ENCODE assay signal across 29 cellular contexts in the genomic region with DNA sequence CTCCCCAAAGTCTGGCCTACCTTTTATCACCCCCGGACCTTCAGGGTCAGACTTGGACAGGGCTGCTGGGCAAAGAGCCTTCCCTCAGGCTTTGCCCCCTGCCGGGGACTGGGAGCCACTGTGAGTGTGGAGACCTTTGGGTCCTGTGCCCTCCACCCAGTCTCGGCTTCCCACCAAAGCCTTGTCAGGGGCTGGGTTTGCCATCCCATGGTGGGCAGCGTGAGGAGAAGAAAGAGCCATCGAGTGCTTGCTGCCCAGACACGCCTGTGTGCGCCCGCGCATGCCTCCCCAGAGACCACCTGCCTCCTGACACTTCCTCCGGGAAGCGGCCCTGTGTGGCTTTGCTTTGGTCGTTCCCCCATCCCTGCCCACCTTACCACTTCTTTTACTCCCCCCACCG. TPM values are rescaled to one million over a fixed set of nuclear protein-coding genes. Genes with fewer than 3 reads are reported as not detected.
DNase-seq lines count a peak whose midpoint lies in the region; ATAC-seq and TF ChIP-seq lines count a peak whose summit lies in the region.
"Had no signal": no experiment of that assay in that cellular context is flagged by ENCODE, and none has a peak within 500 bp of the region (broad histone marks: within the 10 kb centered on the region; RNA-seq: fewer than 3 reads in every experiment).

No MANE protein-coding gene starts in this region.

- no peak for ATAC-seq in natural killer cell
- ATAC-seq: activated T-cell treated with anti-CD3 and anti-CD28 coated beads, Interleukin-2, amount 50 U/mL, for 72 hours; foreskin keratinocyte; GM12878; stimulated activated memory B cell treated with anti-CD40 and anti-IgM and Interleukin-4, amounts not matched to agents 10 μg/mL and 1 μg/mL and 100 μg/mL, for 72 hours; WTC11 had no signal

- H3K4me1 ChIP-seq in breast epithelium (peaks cover 0 to 6% of the 10 kb centered on the region in 2 donors), suprapubic skin (peaks cover 24% of the 10 kb centered on the region)
- H3K4me1 ChIP-seq: foreskin keratinocyte had no signal

- BruUV-seq in MCF 10A (replicated peaks; lab: Mats Ljungman, UMichigan), result no TSS peak

- H3K27ac ChIP-seq in breast epithelium (peak overlapping the region; percentile 85 to 87), suprapubic skin (peak overlapping the region; percentile 38)
- H3K27ac ChIP-seq: 22Rv1, colonic mucosa, foreskin keratinocyte, SJCRH30 had no signal

- no peaks in the 10 kb centered on the region for H3K27me3 ChIP-seq in breast epithelium
- no peaks in the 10 kb centered on the region for H3K27me3 ChIP-seq in suprapubic skin
- H3K27me3 ChIP-seq: adrenal gland, colonic mucosa, foreskin keratinocyte, SJCRH30 had no signal

- H3K9me3 ChIP-seq in breast epithelium (no peaks in the 10 kb centered on the region), suprapubic skin (no peaks in the 10 kb centered on the region)
- H3K9me3 ChIP-seq: adrenal gland, colonic mucosa, SJCRH30 had no signal

- DNase-seq in breast epithelium (ENCODE audit: low spot score in 2 of 2), result no peak
- DNase-seq in MCF 10A (ENCODE audit: unreplicated experiment), result no peak
- DNase-seq in epithelial cell of esophagus (ENCODE audit: low read depth), result no peak
- no peak for DNase-seq in nephron progenitor cell
- no peak for DNase-seq in suprapubic skin (ENCODE audit: low spot score in 2 of 2)
- DNase-seq in natural killer cell, result no peak
- no peak for DNase-seq in amniotic stem cell (lab: John Stamatoyannopoulos, UW)
- no peak for DNase-seq in activated effector memory CD4-positive, alpha-beta T cell treated with Interleukin-2 at 50 U/mL for 16 hours
- DNase-seq: activated naive CD4-positive, alpha-beta T cell treated with anti-CD3 and anti-CD28 coated beads for 36 hours; activated T-cell treated with anti-CD3 and anti-CD28 coated beads, Interleukin-2, amount 50 U/mL, for 72 hours; CD4-positive, alpha-beta T cell; colonic mucosa; DMS 273 treated with DMSO at 0.1 percent for 48 hours; effector memory CD4-positive, alpha-beta T cell; EL; foreskin keratinocyte; hippocampal formation; mesenchymal stem cell; NCI-H1092; NCI-H187; NCI-H524 treated with DMSO at 0.1 percent for 48 hours; occipital lobe; SJCRH30; stimulated activated CD4-positive, alpha-beta T cell treated with anti-CD3 and anti-CD28 coated beads, Interleukin-4, amount 100 ng/mL, for 24 hours had no signal

- H3K4me3 ChIP-seq in breast epithelium (no peak overlapping the region), epithelial cell of esophagus (ENCODE audit: low read length) (no peak overlapping the region), suprapubic skin (no peak overlapping the region)
- H3K4me3 ChIP-seq: adrenal gland, colonic mucosa, GM12878, SJCRH30 had no signal

- POLR2A ChIA-PET in MCF 10A (lab: Yijun Ruan, JAX), result no interaction called here

- TF ChIP-seq POLR2A in breast epithelium (IDR thresholded peaks at IDR 0.05) (no peak), suprapubic skin (IDR thresholded peaks at IDR 0.05) (no peak)

- no peaks in the 10 kb centered on the region for H3K9me3 Mint-ChIP-seq in MCF 10A (ENCODE audit: unreplicated experiment)
- H3K9me3 Mint-ChIP-seq in nephron progenitor cell, result no peaks in the 10 kb centered on the region
- H3K9me3 Mint-ChIP-seq in natural killer cell, result no peaks in the 10 kb centered on the region
- H3K9me3 Mint-ChIP-seq: activated naive CD4-positive, alpha-beta T cell treated with anti-CD3 and anti-CD28 coated beads for 36 hours; activated T-cell treated with anti-CD3 and anti-CD28 coated beads, Interleukin-2, amount 50 U/mL, for 72 hours; CD4-positive, alpha-beta T cell; stimulated activated memory B cell treated with anti-CD40 and anti-IgM and Interleukin-4, amounts not matched to agents 10 μg/mL and 1 μg/mL and 100 μg/mL, for 72 hours; WTC11 had no signal

- 92% methylated on average over 13 of the region's 13 CpGs for WGBS in suprapubic skin

- intact Hi-C loops in breast epithelium (cut with DNase I; ENCODE audit: low total_unique reads), result no loop called here
- intact Hi-C loops in MCF 10A (cut with micrococcal nuclease), result no loop called here
- intact Hi-C loops in natural killer cell (cut with micrococcal nuclease), result no loop called here

- no peak overlapping the region for H3K4me3 Mint-ChIP-seq in MCF 10A (ENCODE audit: unreplicated experiment)
- H3K4me3 Mint-ChIP-seq in nephron progenitor cell, result no peak overlapping the region
- no peak overlapping the region for H3K4me3 Mint-ChIP-seq in natural killer cell
- H3K4me3 Mint-ChIP-seq: activated naive CD4-positive, alpha-beta T cell treated with anti-CD3 and anti-CD28 coated beads for 36 hours; activated T-cell treated with anti-CD3 and anti-CD28 coated beads, Interleukin-2, amount 50 U/mL, for 72 hours; CD4-positive, alpha-beta T cell; stimulated activated memory B cell treated with anti-CD40 and anti-IgM and Interleukin-4, amounts not matched to agents 10 μg/mL and 1 μg/mL and 100 μg/mL, for 72 hours; WTC11 had no signal

- H3K27ac Mint-ChIP-seq in MCF 10A (ENCODE audit: low read depth, unreplicated experiment) (no peak overlapping the region), nephron progenitor cell (peak overlapping the region; percentile 36), natural killer cell (no peak overlapping the region)
- H3K27ac Mint-ChIP-seq: activated naive CD4-positive, alpha-beta T cell treated with anti-CD3 and anti-CD28 coated beads for 36 hours; activated T-cell treated with anti-CD3 and anti-CD28 coated beads, Interleukin-2, amount 50 U/mL, for 72 hours; CD4-positive, alpha-beta T cell; stimulated activated memory B cell treated with anti-CD40 and anti-IgM and Interleukin-4, amounts not matched to agents 10 μg/mL and 1 μg/mL and 100 μg/mL, for 72 hours; WTC11 had no signal

- H3K27me3 Mint-ChIP-seq in MCF 10A (ENCODE audit: insufficient read depth, unreplicated experiment), result no peaks in the 10 kb centered on the region
- peaks cover 5% of the 10 kb centered on the region for H3K27me3 Mint-ChIP-seq in nephron progenitor cell (ENCODE audit: low read depth, poor library complexity)
- peaks cover 0 to 4% of the 10 kb centered on the region in 2 donors for H3K27me3 Mint-ChIP-seq in natural killer cell (ENCODE audit: low read depth in 2 of 2)
- H3K27me3 Mint-ChIP-seq: stimulated activated memory B cell treated with anti-CD40 and anti-IgM and Interleukin-4, amounts not matched to agents 10 μg/mL and 1 μg/mL and 100 μg/mL, for 72 hours had no signal

- peaks cover 29% of the 10 kb centered on the region for H3K4me1 Mint-ChIP-seq in MCF 10A (ENCODE audit: insufficient read depth, unreplicated experiment)
- peaks cover 19% of the 10 kb centered on the region for H3K4me1 Mint-ChIP-seq in nephron progenitor cell
- peaks cover 4 to 10% of the 10 kb centered on the region in 2 donors for H3K4me1 Mint-ChIP-seq in natural killer cell

- no peak for TF ChIP-seq EP300 in suprapubic skin (IDR thresholded peaks at IDR 0.05)

- H3K36me3 ChIP-seq in breast epithelium (no peaks in the 10 kb centered on the region), suprapubic skin (peaks cover 81% of the 10 kb centered on the region)

- H3K36me3 Mint-ChIP-seq in MCF 10A (ENCODE audit: insufficient read depth, unreplicated experiment), result peaks cover 56% of the 10 kb centered on the region
- peaks cover 77% of the 10 kb centered on the region for H3K36me3 Mint-ChIP-seq in nephron progenitor cell (ENCODE audit: low read depth)
- no peaks in the 10 kb centered on the region for H3K36me3 Mint-ChIP-seq in natural killer cell
- H3K36me3 Mint-ChIP-seq: stimulated activated memory B cell treated with anti-CD40 and anti-IgM and Interleukin-4, amounts not matched to agents 10 μg/mL and 1 μg/mL and 100 μg/mL, for 72 hours had no signal

- CTCF ChIA-PET in MCF 10A (lab: Yijun Ruan, JAX), result no interaction called here

- peak in 1 of 3 donors; percentile 28 for TF ChIP-seq CTCF in breast epithelium (IDR thresholded peaks at IDR 0.05)
- TF ChIP-seq CTCF in MCF 10A (IDR thresholded peaks at IDR 0.05; ENCODE audit: unreplicated experiment), result no peak
- peak; percentile 9 for TF ChIP-seq CTCF in epithelial cell of esophagus (IDR thresholded peaks at IDR 0.05; ENCODE audit: insufficient read depth, low read depth, low read length, missing control alignments)
- no peak for TF ChIP-seq CTCF in nephron progenitor cell (IDR thresholded peaks at IDR 0.05)
- TF ChIP-seq CTCF in suprapubic skin (IDR thresholded peaks at IDR 0.05), result no peak
- no peak for TF ChIP-seq CTCF in natural killer cell (IDR thresholded peaks at IDR 0.05)

RNA-seq across cellular contexts. Expression of a gene that starts 10.3 kb away (rescaled TPM):
- 100 to 1,000 TPM; 123 to 230 (median 132) TPM for total RNA-seq in breast epithelium
- total RNA-seq in MCF 10A (2022), result 265 and 366 TPM in 2 replicates
- 100 to 1,000 TPM in 1 of 4 donors, 10 to 100 TPM in 3; 25.4 to 147 (median 43.6) TPM for total RNA-seq in suprapubic skin
- 10 to 100 TPM in 1 of 3 donors, 1 to 10 TPM in 2; 3.6 to 27.5 (median 3.7) TPM for total RNA-seq in natural killer cell
